In the genomic region with DNA sequence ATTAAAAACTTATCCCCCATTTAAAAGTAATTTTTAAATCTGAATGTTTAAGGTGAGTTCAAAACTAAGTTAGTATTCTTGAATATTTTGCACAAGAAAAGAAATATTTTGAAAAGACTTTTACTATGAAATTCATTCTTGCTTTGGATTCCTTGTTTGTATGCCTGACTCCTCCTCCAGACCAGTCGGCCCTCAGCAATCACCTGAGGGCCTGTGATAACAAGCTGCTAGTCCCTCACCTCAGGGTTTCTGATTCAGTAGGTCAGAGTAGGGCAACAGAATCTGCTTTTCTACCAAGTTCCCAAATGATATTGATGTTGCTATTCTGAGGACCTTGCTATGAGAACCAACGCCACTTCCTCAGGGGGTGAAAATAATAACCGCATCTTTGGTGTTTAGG, we compare ENCODE assay signal across 24 cellular contexts.
"Had no signal": no experiment of that assay in that cellular context is flagged by ENCODE, and none has a peak within 500 bp of the region (broad histone marks: within the 10 kb centered on the region; RNA-seq: fewer than 3 reads in every experiment).

No MANE protein-coding gene starts in this region.

- H3K4me3 Mint-ChIP-seq: naive thymus-derived CD4-positive, alpha-beta T cell; natural killer cell treated with Interleukin-12 subunit alpha and Interleukin-12 subunit beta and Interleukin-15 and Interleukin-18, amount 100 ng/mL, for 72 hours; stimulated activated naive B cell treated with anti-CD40 and anti-IgM and Interleukin-4, amounts not matched to agents 10 μg/mL and 1 μg/mL and 100 μg/mL, for 72 hours had no signal

- H3K27ac Mint-ChIP-seq: naive thymus-derived CD4-positive, alpha-beta T cell; natural killer cell treated with Interleukin-12 subunit alpha and Interleukin-12 subunit beta and Interleukin-15 and Interleukin-18, amount 100 ng/mL, for 72 hours; progenitor cell of endocrine pancreas; stimulated activated naive B cell treated with anti-CD40 and anti-IgM and Interleukin-4, amounts not matched to agents 10 μg/mL and 1 μg/mL and 100 μg/mL, for 72 hours had no signal

- H3K79me2 ChIP-seq: hepatocyte had no signal

- H3K4me1 ChIP-seq: left lung, right lobe of liver, stomach, testis, tibial artery, upper lobe of right lung had no signal

- H3K27ac ChIP-seq: hepatocyte, left lung, ovary, right atrium auricular region, right lobe of liver, stomach, testis, tibial artery, upper lobe of right lung had no signal

- H3K4me1 Mint-ChIP-seq: naive thymus-derived CD4-positive, alpha-beta T cell; stimulated activated naive B cell treated with anti-CD40 and anti-IgM and Interleukin-4, amounts not matched to agents 10 μg/mL and 1 μg/mL and 100 μg/mL, for 72 hours had no signal

- DNase-seq: left colon; left lung; midbrain; mucosa of descending colon; naive thymus-derived CD4-positive, alpha-beta T cell; ovary; right lobe of liver; stimulated activated CD4-positive, alpha-beta T cell treated with anti-CD3 and anti-CD28 coated beads, Interleukin-1b, Interleukin-23, amount 100 ng/mL, for 48 hours; stimulated activated CD4-positive, alpha-beta T cell treated with anti-CD3 and anti-CD28 coated beads, Interleukin-2, amount 100 ng/mL, for 48 hours; stimulated activated CD4-positive, alpha-beta T cell treated with anti-CD3 and anti-CD28 coated beads, Interleukin-4, amount 100 ng/mL, for 4 hours; stimulated activated CD8-positive, alpha-beta memory T cell treated with anti-CD3 and anti-CD28 coated beads, Interleukin-4, amount 100 ng/mL, for 48 hours; stimulated activated naive B cell treated with anti-CD40 and anti-IgM and Interleukin-4, amounts not matched to agents 10 μg/mL and 1 μg/mL and 100 μg/mL, for 72 hours; stimulated activated naive CD8-positive, alpha-beta T cell treated with anti-CD3 and anti-CD28 coated beads, Interleukin-15, Interleukin-2, amounts not matched to agents 100 U/mL and 50 U/mL, for 24 hours; stomach; testis; tibial artery; trophoblast cell; upper lobe of right lung had no signal

- H3K27me3 ChIP-seq: hepatocyte, left lung, ovary, right atrium auricular region, right lobe of liver, stomach, testis, tibial artery, upper lobe of right lung had no signal

- H2AFZ ChIP-seq: hepatocyte had no signal

- H3K36me3 ChIP-seq: ovary had no signal

- H3K9me3 Mint-ChIP-seq: naive thymus-derived CD4-positive, alpha-beta T cell; natural killer cell treated with Interleukin-12 subunit alpha and Interleukin-12 subunit beta and Interleukin-15 and Interleukin-18, amount 100 ng/mL, for 72 hours; stimulated activated naive B cell treated with anti-CD40 and anti-IgM and Interleukin-4, amounts not matched to agents 10 μg/mL and 1 μg/mL and 100 μg/mL, for 72 hours had no signal

- H3K4me2 ChIP-seq: hepatocyte, smooth muscle cell had no signal

- H3K36me3 Mint-ChIP-seq: naive thymus-derived CD4-positive, alpha-beta T cell; natural killer cell treated with Interleukin-12 subunit alpha and Interleukin-12 subunit beta and Interleukin-15 and Interleukin-18, amount 100 ng/mL, for 72 hours; stimulated activated naive B cell treated with anti-CD40 and anti-IgM and Interleukin-4, amounts not matched to agents 10 μg/mL and 1 μg/mL and 100 μg/mL, for 72 hours had no signal

- ATAC-seq: left colon; left lung; mucosa of descending colon; naive thymus-derived CD4-positive, alpha-beta T cell; natural killer cell treated with Interleukin-12 subunit alpha and Interleukin-12 subunit beta and Interleukin-15 and Interleukin-18, amount 100 ng/mL, for 72 hours; right lobe of liver; stimulated activated naive B cell treated with anti-CD40 and anti-IgM and Interleukin-4, amounts not matched to agents 10 μg/mL and 1 μg/mL and 100 μg/mL, for 72 hours; stimulated activated naive CD8-positive, alpha-beta T cell treated with anti-CD3 and anti-CD28 coated beads, Interleukin-15, Interleukin-2, amounts not matched to agents 100 U/mL and 50 U/mL, for 24 hours; upper lobe of right lung had no signal

- H3K9me3 ChIP-seq: left lung, mucosa of descending colon, ovary, right atrium auricular region, right lobe of liver, stomach, testis, tibial artery, upper lobe of right lung had no signal

- H3K4me3 ChIP-seq: hepatocyte, left lung, lung, mucosa of descending colon, ovary, right atrium auricular region, right lobe of liver, smooth muscle cell, stomach, testis, tibial artery, upper lobe of right lung had no signal

- H3K27me3 Mint-ChIP-seq: natural killer cell treated with Interleukin-12 subunit alpha and Interleukin-12 subunit beta and Interleukin-15 and Interleukin-18, amount 100 ng/mL, for 72 hours; progenitor cell of endocrine pancreas; stimulated activated naive B cell treated with anti-CD40 and anti-IgM and Interleukin-4, amounts not matched to agents 10 μg/mL and 1 μg/mL and 100 μg/mL, for 72 hours had no signal
